ENCODE assay signal across 13 cellular contexts in the genomic region with DNA sequence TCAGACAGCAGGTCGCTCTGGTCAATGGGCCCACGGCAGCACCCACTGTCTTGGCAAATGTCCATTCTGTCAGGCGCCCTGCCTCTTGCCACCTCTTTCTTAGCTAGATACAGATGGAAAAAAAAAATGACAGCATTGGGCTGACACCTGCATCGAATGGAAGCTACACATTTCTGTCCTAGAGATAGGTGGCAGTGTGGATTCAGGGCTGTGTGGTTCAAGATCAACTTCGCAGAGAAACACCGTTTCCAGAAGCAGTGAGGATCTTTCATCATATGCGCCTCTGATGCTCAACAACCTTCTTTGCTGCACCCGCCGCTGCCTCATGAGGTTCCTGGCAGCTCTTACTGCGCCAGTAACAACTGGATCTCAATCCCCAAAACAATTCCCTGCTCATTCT.
DNase-seq lines count a peak whose midpoint lies in the region; ATAC-seq and TF ChIP-seq lines count a peak whose summit lies in the region.
"Had no signal": no experiment of that assay in that cellular context is flagged by ENCODE, and none has a peak within 500 bp of the region (broad histone marks: within the 10 kb centered on the region; RNA-seq: fewer than 3 reads in every experiment).

No MANE protein-coding gene starts in this region.

- no peak overlapping the region for H3K27ac Mint-ChIP-seq in Caco-2 (ENCODE audit: unreplicated experiment)
- H3K27ac Mint-ChIP-seq: activated B cell treated with CpG ODN at 0.5 μM for 24 hours; activated T-cell treated with anti-CD3 and anti-CD28 coated beads, Interleukin-2, amount 50 U/mL, for 24 hours had no signal

- no peaks in the 10 kb centered on the region for H3K9me3 ChIP-seq in Caco-2
- H3K9me3 ChIP-seq in sigmoid colon = no peaks in the 10 kb centered on the region
- H3K9me3 ChIP-seq: ascending aorta had no signal

- CTCF ChIA-PET in Caco-2 (lab: Charles Lee) = interaction anchor here (0.8 to 1.3 kb wide), 2 partner anchors 11 to 226 kb away, joined by 4 to 6 read pairs; no protein-coding TSS in a partner anchor

- H3K9me3 Mint-ChIP-seq in Caco-2 (ENCODE audit: unreplicated experiment) = peaks cover 9% of the 10 kb centered on the region
- H3K9me3 Mint-ChIP-seq: activated B cell treated with CpG ODN at 0.5 μM for 24 hours; activated T-cell treated with anti-CD3 and anti-CD28 coated beads, Interleukin-2, amount 50 U/mL, for 24 hours had no signal

- POLR2A ChIA-PET in Caco-2 (lab: Charles Lee) = no interaction called here

- H3K4me3 ChIP-seq in Caco-2 (ENCODE audit: low read depth, low read length) (no peak overlapping the region), kidney epithelial cell (ENCODE audit: low read depth, low read length) (no peak overlapping the region), sigmoid colon (no peak overlapping the region)
- H3K4me3 ChIP-seq: ascending aorta had no signal

- intact Hi-C loops in Caco-2 (cut with micrococcal nuclease; ENCODE audit: unreplicated experiment) = no loop called here
- intact Hi-C loops in sigmoid colon (cut with DNase I) = no loop called here

- no peaks in the 10 kb centered on the region for H3K36me3 Mint-ChIP-seq in Caco-2 (ENCODE audit: insufficient read depth, unreplicated experiment)

- H3K27ac ChIP-seq in sigmoid colon = no peak overlapping the region
- H3K27ac ChIP-seq: ascending aorta had no signal

- H3K4me1 Mint-ChIP-seq in Caco-2 (ENCODE audit: low read depth, unreplicated experiment) = no peaks in the 10 kb centered on the region
- H3K4me1 Mint-ChIP-seq: activated B cell treated with CpG ODN at 0.5 μM for 24 hours had no signal

- TF ChIP-seq POLR2A in sigmoid colon (IDR thresholded peaks at IDR 0.05) = no peak

- no peak overlapping the region for H3K4me3 Mint-ChIP-seq in Caco-2 (ENCODE audit: unreplicated experiment)
- H3K4me3 Mint-ChIP-seq: activated B cell treated with CpG ODN at 0.5 μM for 24 hours; activated T-cell treated with anti-CD3 and anti-CD28 coated beads, Interleukin-2, amount 50 U/mL, for 24 hours had no signal

- WGBS in sigmoid colon, 2 donors = 83 to 91% methylated on average over 10 of the region's 10 CpGs

- DNase-seq in Caco-2 (no peak), HT-29 (ENCODE audit: low spot score) (peak; percentile 41), OCI-M1 (lab: John Stamatoyannopoulos, UW) (peak; percentile 16), kidney epithelial cell (ENCODE audit: low read depth) (no peak), AG08396 (ENCODE audit: low spot score) (no peak), sigmoid colon (no peak), NCI-H226 (no peak)
- DNase-seq: activated B cell treated with CpG ODN at 0.5 μM for 24 hours; activated T-cell treated with anti-CD3 and anti-CD28 coated beads, Interleukin-2, amount 50 U/mL, for 24 hours; hypothalamus; SHP77 treated with DMSO at 0.1 percent for 48 hours had no signal

- H3K36me3 ChIP-seq in Caco-2 (ENCODE audit: control insufficient read depth, insufficient read depth, low read length) (no peaks in the 10 kb centered on the region), kidney epithelial cell (ENCODE audit: control insufficient read depth, insufficient read depth, low read length) (no peaks in the 10 kb centered on the region), sigmoid colon (no peaks in the 10 kb centered on the region)
- H3K36me3 ChIP-seq: ascending aorta had no signal

- peaks cover 31% of the 10 kb centered on the region for H3K27me3 Mint-ChIP-seq in Caco-2 (ENCODE audit: insufficient read depth, unreplicated experiment)
- H3K27me3 Mint-ChIP-seq: activated B cell treated with CpG ODN at 0.5 μM for 24 hours; activated T-cell treated with anti-CD3 and anti-CD28 coated beads, Interleukin-2, amount 50 U/mL, for 24 hours had no signal

- TF ChIP-seq EP300 in sigmoid colon (IDR thresholded peaks at IDR 0.05) = no peak

- ATAC-seq in GM19351 (IDR thresholded peaks at IDR 0.05; ENCODE audit: unreplicated experiment) = no peak

- no peaks in the 10 kb centered on the region; the same call in 1 of the 2 replicates for H3K27me3 ChIP-seq in Caco-2 (replicated peaks; ENCODE audit: control insufficient read depth, insufficient read depth, low read length)
- no peaks in the 10 kb centered on the region for H3K27me3 ChIP-seq in kidney epithelial cell (ENCODE audit: control insufficient read depth, insufficient read depth, low read length)
- H3K27me3 ChIP-seq in sigmoid colon = no peaks in the 10 kb centered on the region
- H3K27me3 ChIP-seq: ascending aorta had no signal

- H3K4me1 ChIP-seq in Caco-2 = no peaks in the 10 kb centered on the region
- H3K4me1 ChIP-seq in sigmoid colon = no peaks in the 10 kb centered on the region
- H3K4me1 ChIP-seq: ascending aorta had no signal

- BruUV-seq in Caco-2 (replicated peaks; lab: Mats Ljungman, UMichigan) = no TSS peak

- TF ChIP-seq CTCF in Caco-2 (IDR thresholded peaks at IDR 0.05; ENCODE audit: insufficient read depth in 1 of 2, low read depth in 1 of 2, low read length in 1 of 2, severe bottlenecking in 1 of 2, unreplicated experiment in 1 of 2) (peak; percentile 13 to 18), kidney epithelial cell (IDR thresholded peaks at IDR 0.05; ENCODE audit: insufficient read depth, low read length, poor library complexity, severe bottlenecking) (peak; percentile 31), sigmoid colon (IDR thresholded peaks at IDR 0.05) (no peak)

Comparison
In these comparisons a context has a peak if more than half of its experiments do, and no peak if none do; other contexts are left out.
1. DNase-seq: peak in HT-29 (single experiment) and OCI-M1 (single experiment); none in Caco-2 (0 of 2), kidney epithelial cell (single experiment), AG08396 (single experiment), sigmoid colon (single experiment) and NCI-H226 (single experiment).
2. CTCF ChIP-seq: peak in Caco-2 (2 of 2) and kidney epithelial cell (single experiment); none in sigmoid colon (0 of 4).